In the genomic region with DNA sequence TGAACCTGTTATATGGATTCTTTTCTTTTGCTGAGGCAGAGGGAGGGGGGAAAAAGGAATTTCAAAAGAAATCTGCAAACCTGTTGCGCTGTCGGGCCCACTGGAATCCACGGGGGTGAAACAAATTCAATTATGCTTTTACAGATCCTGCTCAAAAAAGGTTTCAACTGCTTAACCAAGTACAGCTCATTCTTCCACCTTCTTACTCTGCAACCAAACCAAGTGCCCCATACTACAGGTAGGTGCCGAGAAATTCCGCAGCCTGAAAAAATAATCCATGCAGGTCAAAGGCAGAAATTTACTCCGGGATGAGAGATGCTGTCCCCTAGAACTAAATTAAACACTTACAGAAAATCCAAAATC, we compare ENCODE assay signal across 9 cellular contexts. TPM values are rescaled to one million over a fixed set of nuclear protein-coding genes. Genes with fewer than 3 reads are reported as not detected.
DNase-seq lines count a peak whose midpoint lies in the region; ATAC-seq and TF ChIP-seq lines count a peak whose summit lies in the region.
"Had no signal": no experiment of that assay in that cellular context is flagged by ENCODE, and none has a peak within 500 bp of the region (broad histone marks: within the 10 kb centered on the region; RNA-seq: fewer than 3 reads in every experiment).

No MANE protein-coding gene starts in this region.

- CTCF ChIA-PET in naive thymus-derived CD4-positive, alpha-beta T cell (lab: Charles Lee): interaction anchor here (0.7 to 5.0 kb wide), 16 partner anchors 35 to 117 kb away, joined by 3 to 64 read pairs (median 4); partner anchors contain the start of gene SUPT4H1

- WGBS in endodermal cell (ENCODE audit: insufficient coverage in 1 of 2, insufficient read length in 1 of 2), 2 experiments: 8 to 35% methylated on average over 2 to 6 of the region's 6 CpGs

- H2AFZ ChIP-seq in ACC112 (ENCODE audit: low read length, unreplicated experiment): peak overlapping the region; percentile 20
- H2AFZ ChIP-seq in MM.1S (ENCODE audit: low read length): 0 out of 2 replicates have a peak overlapping the region, but pooled peaks have one; percentile 34

- H3K4me3 ChIP-seq in ACC112 (ENCODE audit: low read depth, low read length) (peak overlapping the region; percentile 65), MM.1S (ENCODE audit: low read length) (peak overlapping the region; percentile 9; the same call in 1 of the 2 replicates), endodermal cell (ENCODE audit: low read length) (peak overlapping the region; percentile 79)
- H3K4me3 ChIP-seq in naive thymus-derived CD4-positive, alpha-beta T cell (ENCODE audit: low read length): no peak overlapping the region

- DNase-seq in MM.1S: no peak
- DNase-seq in endodermal cell: no peak
- no peak for DNase-seq in naive thymus-derived CD4-positive, alpha-beta T cell
- DNase-seq in NCI-H1436 treated with DMSO at 0.1 percent for 48 hours (lab: John Stamatoyannopoulos, UW): no peak

- H3K79me2 ChIP-seq in ACC112 (ENCODE audit: control insufficient read depth, insufficient read depth, low read length, unreplicated experiment) (no peaks in the 10 kb centered on the region), MM.1S (ENCODE audit: low read length) (no peaks in the 10 kb centered on the region)

- peak overlapping the region; percentile 69 for H3K4me3 Mint-ChIP-seq in endodermal cell
- no peak overlapping the region for H3K4me3 Mint-ChIP-seq in naive thymus-derived CD4-positive, alpha-beta T cell

- no peaks in the 10 kb centered on the region for H3K36me3 ChIP-seq in ACC112 (ENCODE audit: insufficient read depth, low read length)
- no peaks in the 10 kb centered on the region for H3K36me3 ChIP-seq in MM.1S (replicated peaks; ENCODE audit: insufficient read depth, low read length)
- H3K36me3 ChIP-seq in endodermal cell (ENCODE audit: control insufficient read depth, insufficient read depth, low read length): no peaks in the 10 kb centered on the region
- H3K36me3 ChIP-seq in naive thymus-derived CD4-positive, alpha-beta T cell (ENCODE audit: control insufficient read depth in 2 of 3, insufficient read depth in 3 of 3, low read length in 3 of 3): no peaks in the 10 kb centered on the region

- peak overlapping the region; percentile 96 for H3K27ac Mint-ChIP-seq in endodermal cell
- H3K27ac Mint-ChIP-seq in naive thymus-derived CD4-positive, alpha-beta T cell: peak overlapping the region in 6 of 9 donors; percentile 3 to 94 (median 42)

- peaks cover 3% of the 10 kb centered on the region for H3K27me3 Mint-ChIP-seq in endodermal cell (ENCODE audit: insufficient read depth)
- no peaks in the 10 kb centered on the region for H3K27me3 Mint-ChIP-seq in naive thymus-derived CD4-positive, alpha-beta T cell

- ATAC-seq in naive thymus-derived CD4-positive, alpha-beta T cell: no peak
- ATAC-seq in GM18520 (IDR thresholded peaks at IDR 0.05; ENCODE audit: unreplicated experiment): no peak
- no peak for ATAC-seq in HG02623 (IDR thresholded peaks at IDR 0.05; ENCODE audit: unreplicated experiment)
- ATAC-seq in esophagus mucosa: no peak

- no peaks in the 10 kb centered on the region for H3K9me3 Mint-ChIP-seq in endodermal cell
- no peaks in the 10 kb centered on the region for H3K9me3 Mint-ChIP-seq in naive thymus-derived CD4-positive, alpha-beta T cell

- peaks cover 33% of the 10 kb centered on the region for H3K4me1 Mint-ChIP-seq in endodermal cell
- peaks cover 9 to 27% (median 14%) of the 10 kb centered on the region in 7 donors for H3K4me1 Mint-ChIP-seq in naive thymus-derived CD4-positive, alpha-beta T cell

- intact Hi-C loops in naive thymus-derived CD4-positive, alpha-beta T cell (cut with micrococcal nuclease): loop anchor here (1.0 to 5.0 kb wide), 8 partner anchors 14 to 168 kb away; partner anchors contain the start of genes SUPT4H1 (in 1 of the 2) and TSPOAP1 (in 1 of the 2)

- no peaks in the 10 kb centered on the region for H4K20me1 ChIP-seq in MM.1S (ENCODE audit: insufficient read depth, low read length)

- H3K36me3 Mint-ChIP-seq in endodermal cell (ENCODE audit: low read depth): no peaks in the 10 kb centered on the region
- H3K36me3 Mint-ChIP-seq in naive thymus-derived CD4-positive, alpha-beta T cell: no peaks in the 10 kb centered on the region

- H3K9me2 ChIP-seq in MM.1S (replicated peaks; ENCODE audit: insufficient read depth, low read length): no peaks in the 10 kb centered on the region

- H3K9me3 ChIP-seq in MM.1S (replicated peaks; ENCODE audit: insufficient read depth, low read length) (no peaks in the 10 kb centered on the region), endodermal cell (ENCODE audit: control insufficient read depth, low read length) (no peaks in the 10 kb centered on the region)
- H3K9me3 ChIP-seq in naive thymus-derived CD4-positive, alpha-beta T cell (ENCODE audit: control insufficient read depth in 2 of 3, low read length in 3 of 3): no peaks in the 10 kb centered on the region

- H3K27ac ChIP-seq in ACC112 (ENCODE audit: low read depth, low read length): no peak overlapping the region
- no peak overlapping the region; the same call in 1 of the 2 replicates for H3K27ac ChIP-seq in MM.1S (ENCODE audit: low read length)
- no peak overlapping the region for H3K27ac ChIP-seq in endodermal cell (ENCODE audit: low read depth, low read length)
- peak overlapping the region; percentile 24 for H3K27ac ChIP-seq in naive thymus-derived CD4-positive, alpha-beta T cell (ENCODE audit: low read depth, low read length)

- peak overlapping the region; percentile 52 for H3K4me2 ChIP-seq in MM.1S (ENCODE audit: low read depth, low read length)

- TF ChIP-seq CTCF in MM.1S (IDR thresholded peaks at IDR 0.05; ENCODE audit: low read length) (no peak), endodermal cell (conservative IDR thresholded peaks at IDR 0.05) (no peak)

- H3K4me1 ChIP-seq in ACC112 (ENCODE audit: control insufficient read depth, insufficient read depth, low read length, unreplicated experiment) (peaks cover 3% of the 10 kb centered on the region), MM.1S (ENCODE audit: low read length) (peaks cover 11% of the 10 kb centered on the region; the same call in 1 of the 2 replicates), endodermal cell (ENCODE audit: control insufficient read depth, insufficient read depth, low read length) (peaks cover 3% of the 10 kb centered on the region)
- H3K4me1 ChIP-seq in naive thymus-derived CD4-positive, alpha-beta T cell (ENCODE audit: control insufficient read depth in 2 of 2, insufficient read depth in 2 of 2, low read length in 2 of 2): peaks cover 0 to 9% of the 10 kb centered on the region in 2 donors

- H3K9ac ChIP-seq in MM.1S (ENCODE audit: low read length) (no peak overlapping the region), endodermal cell (ENCODE audit: extremely low read depth, low read length, poor library complexity, severe bottlenecking) (peak overlapping the region; percentile 33)

- POLR2A ChIA-PET in naive thymus-derived CD4-positive, alpha-beta T cell (lab: Charles Lee): interaction anchor here (0.5 to 2.3 kb wide), 13 partner anchors 10 to 1328 kb away, joined by 3 to 26 read pairs (median 5); partner anchors contain the start of genes SUPT4H1 and TSPOAP1

- H3K27me3 ChIP-seq in ACC112 (ENCODE audit: insufficient read depth, low read length): peaks cover 79% of the 10 kb centered on the region
- 0 out of 2 replicates have a peak, but pooled peaks cover 2% of the 10 kb centered on the region for H3K27me3 ChIP-seq in MM.1S (replicated peaks; ENCODE audit: insufficient read depth, low read length)
- H3K27me3 ChIP-seq in endodermal cell (ENCODE audit: control insufficient read depth, insufficient read depth, low read length, poor library complexity, severe bottlenecking): no peaks in the 10 kb centered on the region
- no peaks in the 10 kb centered on the region for H3K27me3 ChIP-seq in naive thymus-derived CD4-positive, alpha-beta T cell (ENCODE audit: control insufficient read depth in 2 of 2, insufficient read depth in 2 of 2, low read length in 2 of 2)

- no peaks in the 10 kb centered on the region; the same call in 1 of the 2 replicates for H3F3A ChIP-seq in MM.1S (ENCODE audit: insufficient read depth, low read length)

RNA-seq across cellular contexts. Expression of gene RNF43, which starts 0.4 kb away (rescaled TPM):
- total RNA-seq in endodermal cell (1 to 10 TPM; 3.2 to 4.1 TPM), esophagus mucosa (7.4 TPM)
- polyA plus RNA-seq in endodermal cell (2013, experiment 1 of 2): 4.1 TPM
- polyA plus RNA-seq in endodermal cell (2013, experiment 2 of 2): 3.4 TPM
- 1 to 10 TPM in 4 of 5 experiments, under 1 TPM in 1; 0.48 to 2.2 (median 1.9) TPM for total RNA-seq in naive thymus-derived CD4-positive, alpha-beta T cell
- polyA plus RNA-seq in naive thymus-derived CD4-positive, alpha-beta T cell: 1 to 10 TPM in 1 of 2 donors, under 1 TPM in 1; 0.96 to 1.1 TPM
- total RNA-seq: subcutaneous adipose tissue had no signal
